In genomic region chrX:150547511-150548115, GRCh38 we compare ENCODE assay signal across 9 cellular contexts. TPM values are rescaled to one million over a fixed set of nuclear protein-coding genes. Genes with fewer than 3 reads are reported as not detected.
A peak's percentile ranks its signal among the peaks of the same experiment; 100 is the strongest.
DNase-seq lines count a peak whose midpoint lies in the region; ATAC-seq and TF ChIP-seq lines count a peak whose summit lies in the region.
"Had no signal": no experiment of that assay in that cellular context is flagged by ENCODE, and none has a peak within 500 bp of the region (broad histone marks: within the 10 kb centered on the region; RNA-seq: fewer than 3 reads in every experiment).

No MANE protein-coding gene starts in this region.

- peak; percentile 56 for DNase-seq in DMS 273 (lab: John Stamatoyannopoulos, UW; ENCODE audit: unreplicated experiment)
- DNase-seq in DMS 273 treated with DMSO at 0.1 percent for 48 hours (lab: John Stamatoyannopoulos, UW) = no peak
- DNase-seq in H7 = peak; percentile 89
- DNase-seq in NCI-H774 (lab: John Stamatoyannopoulos, UW) = peak; percentile 47
- DNase-seq in breast epithelium (ENCODE audit: low spot score in 2 of 2) = peak; percentile 41 to 62
- DNase-seq in sciatic nerve (ENCODE audit: low spot score) = peak; percentile 81
- DNase-seq in NCI-H446 (lab: John Stamatoyannopoulos, UW) = no peak

- TF ChIP-seq POLR2A in breast epithelium (IDR thresholded peaks at IDR 0.05) = no peak

- H3K27ac ChIP-seq in breast epithelium (peak overlapping the region; percentile 73 to 87), iPS-20b (ENCODE audit: low read length) (no peak overlapping the region)
- H3K27ac ChIP-seq: 22Rv1 had no signal

- H3K27me3 ChIP-seq in H7 (ENCODE audit: control insufficient read depth, insufficient read depth, low read length) = peaks cover 31% of the 10 kb centered on the region
- H3K27me3 ChIP-seq in breast epithelium = peaks cover 0 to 30% of the 10 kb centered on the region in 2 donors
- peaks cover 38% of the 10 kb centered on the region for H3K27me3 ChIP-seq in iPS-20b (ENCODE audit: insufficient read depth, low read length)

- ATAC-seq in sciatic nerve = peak; percentile 95

- TF ChIP-seq CTCF in breast epithelium (IDR thresholded peaks at IDR 0.05) = no peak

- H3K4me1 ChIP-seq in breast epithelium = no peaks in the 10 kb centered on the region
- no peaks in the 10 kb centered on the region for H3K4me1 ChIP-seq in iPS-20b (ENCODE audit: insufficient read depth, low read length)

- intact Hi-C loops in breast epithelium (cut with DNase I; ENCODE audit: low total_unique reads) = no loop called here
- intact Hi-C loops in sciatic nerve (cut with DNase I) = no loop called here

- H3K4me3 ChIP-seq in H7 (ENCODE audit: insufficient read depth, low read depth, low read length) (peak overlapping the region; percentile 43), breast epithelium (peak overlapping the region; percentile 29 to 70 (median 48)), iPS-20b (ENCODE audit: low read length) (peak overlapping the region; percentile 47; the same call in 1 of the 2 replicates)

- H3K9me3 ChIP-seq in breast epithelium (no peaks in the 10 kb centered on the region), iPS-20b (ENCODE audit: insufficient read depth, low read depth, low read length) (no peaks in the 10 kb centered on the region)

- H3K36me3 ChIP-seq in H7 (replicated peaks; ENCODE audit: control insufficient read depth, insufficient read depth, low read length) (no peaks in the 10 kb centered on the region), breast epithelium (no peaks in the 10 kb centered on the region), iPS-20b (ENCODE audit: insufficient read depth, low read depth, low read length) (no peaks in the 10 kb centered on the region)

- peak overlapping the region; percentile 51; the same call in 1 of the 2 replicates for H3K9ac ChIP-seq in iPS-20b (ENCODE audit: low read depth, low read length)

RNA-seq across cellular contexts. Expression of gene MTM1, which starts 20.8 kb away (rescaled TPM):
- total RNA-seq in H7 (2014; rRNA removed; shearing (Covaris generic)) = 15.9 and 22.4 TPM in 2 replicates
- total RNA-seq in breast epithelium (10 to 100 TPM; 14.7 to 17.3 (median 14.7) TPM), sciatic nerve (30.6 TPM)

Comparison
In these comparisons a context has a peak if more than half of its experiments do, and no peak if none do; other contexts are left out.
1. DNase-seq: peak in DMS 273 (single experiment), H7 (single experiment), NCI-H774 (single experiment), breast epithelium (2 of 2) and sciatic nerve (single experiment); none in DMS 273 treated with DMSO at 0.1 percent for 48 hours (single experiment) and NCI-H446 (0 of 2).
2. Peak in every context shown above with its lines, with median percentiles within 50 percentile points of each other: H3K4me3 ChIP-seq.